13 cellular contexts compared by ENCODE assay signal in the genomic region with DNA sequence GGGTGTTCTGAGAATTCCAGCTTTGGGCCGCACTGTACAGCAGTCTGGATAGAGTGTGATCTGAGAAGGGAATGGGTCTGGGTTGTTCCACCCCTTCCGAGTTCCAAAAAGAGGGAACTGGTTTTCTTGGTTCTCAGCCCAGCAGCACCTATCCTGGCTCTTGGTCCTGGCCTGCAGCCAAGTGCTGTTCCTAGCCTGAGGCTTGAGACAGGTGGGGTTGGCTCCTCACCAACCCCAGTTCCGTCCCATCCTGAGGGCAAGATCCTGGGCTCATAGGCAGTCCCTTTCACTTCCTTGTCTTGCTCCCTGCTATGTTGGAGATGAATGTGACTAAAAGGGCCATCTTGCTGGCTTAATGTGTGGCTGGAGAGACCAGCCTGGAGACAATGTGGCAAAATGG. TPM values are rescaled to one million over a fixed set of nuclear protein-coding genes. Genes with fewer than 3 reads are reported as not detected.
DNase-seq lines count a peak whose midpoint lies in the region; ATAC-seq and TF ChIP-seq lines count a peak whose summit lies in the region.
"Had no signal": no experiment of that assay in that cellular context is flagged by ENCODE, and none has a peak within 500 bp of the region (broad histone marks: within the 10 kb centered on the region; RNA-seq: fewer than 3 reads in every experiment).

No MANE protein-coding gene starts in this region.

- H3K4me3 ChIP-seq in colonic mucosa (no peak overlapping the region), psoas muscle (no peak overlapping the region), GM23248 (no peak overlapping the region)

- no peaks in the 10 kb centered on the region for H3K79me1 ChIP-seq in H9 (ENCODE audit: insufficient read depth, low read depth, low read length, poor library complexity, severe bottlenecking)

- H4K8ac ChIP-seq in H9 (replicated peaks; ENCODE audit: insufficient read length, low read depth, low read length): no peak overlapping the region

- H3K27me3 Mint-ChIP-seq in H9 (ENCODE audit: low read depth): peaks cover 4% of the 10 kb centered on the region; the same call in 1 of the 2 replicates
- H3K27me3 Mint-ChIP-seq: central memory CD8-positive, alpha-beta T cell; stimulated activated memory B cell treated with anti-CD40 and anti-IgM and Interleukin-4, amounts not matched to agents 10 μg/mL and 1 μg/mL and 100 μg/mL, for 72 hours had no signal

- no peak overlapping the region for H2AFZ ChIP-seq in H9 (ENCODE audit: low read length)
- H2AFZ ChIP-seq in GM23248: no peak overlapping the region

- H2BK120ac ChIP-seq in H9 (ENCODE audit: low read depth, low read length, poor library complexity, severe bottlenecking): no peak overlapping the region

- WGBS in H9 (ENCODE audit: extremely low coverage, insufficient read length, low lambda C conversion rate): no CpG with 5 or more reads among the region's 3 CpGs
- 33 to 70% (median 34%) methylated on average over 3 of the region's 3 CpGs for WGBS in psoas muscle, 3 donors
- 51 to 59% methylated on average over 3 of the region's 3 CpGs for WGBS in GM23248 (ENCODE audit: low coverage in 1 of 2, low lambda C conversion rate in 2 of 2, missing lambda C conversion rate in 2 of 2), 2 experiments

- no peak overlapping the region for H4K5ac ChIP-seq in H9 (ENCODE audit: insufficient read length, low read depth, low read length)

- H3K9me2 ChIP-seq in GM23248 (ENCODE audit: insufficient read depth): no peaks in the 10 kb centered on the region

- H2BK20ac ChIP-seq in H9 (ENCODE audit: low read depth, low read length, poor library complexity, severe bottlenecking): no peak overlapping the region

- H3K4ac ChIP-seq in H9 (ENCODE audit: low read depth, low read length): no peak overlapping the region

- H3K4me2 ChIP-seq in H9 (ENCODE audit: insufficient read depth, insufficient read length, low read length) (no peak overlapping the region), GM23248 (ENCODE audit: unreplicated experiment) (no peak overlapping the region)

- no peaks in the 10 kb centered on the region for H3K23me2 ChIP-seq in H9 (ENCODE audit: insufficient read length, low read depth, low read length, poor library complexity, severe bottlenecking)

- peaks cover 9 to 12% of the 10 kb centered on the region in 2 experiments for H3K4me1 Mint-ChIP-seq in H9
- H3K4me1 Mint-ChIP-seq: central memory CD8-positive, alpha-beta T cell had no signal

- in situ Hi-C loops in GM23248 (cut with MboI): no loop called here

- no peak overlapping the region for H3T11ph ChIP-seq in H9 (ENCODE audit: low read length)

- no peak overlapping the region for H2BK15ac ChIP-seq in H9 (ENCODE audit: low read depth, low read length)

- no peak overlapping the region for H3K23ac ChIP-seq in H9 (ENCODE audit: insufficient read length, low read depth, low read length)

- H2BK12ac ChIP-seq in H9 (ENCODE audit: insufficient read length, low read depth, low read length): no peak overlapping the region

- DNase-seq in H9 (peak; percentile 40), NCI-H2171 (lab: John Stamatoyannopoulos, UW) (peak; percentile 41), colonic mucosa (peak; percentile 91), psoas muscle (no peak), GM23248 (no peak), KG1 (lab: John Stamatoyannopoulos, UW) (no peak), 8988T (no peak)
- DNase-seq: activated T-cell treated with anti-CD3 and anti-CD28 coated beads, Interleukin-2, amount 50 U/mL, for 72 hours; EL; NCI-H2227 treated with DMSO at 0.1 percent for 48 hours had no signal

- H3K9ac ChIP-seq in H9 (ENCODE audit: extremely low read depth, insufficient read length, low read length) (no peak overlapping the region), colonic mucosa (ENCODE audit: low read depth in 2 of 2, low read length in 2 of 2) (peak overlapping the region in 1 of 2 donors; percentile 42), GM23248 (no peak overlapping the region)

- peak overlapping the region in 2 of 3 experiments; percentile 28 to 60; a peak in 2 of 7 replicates for H3K27ac Mint-ChIP-seq in H9
- H3K27ac Mint-ChIP-seq: activated T-cell treated with anti-CD3 and anti-CD28 coated beads, Interleukin-2, amount 50 U/mL, for 72 hours; mesothelial cell of epicardium; stimulated activated memory B cell treated with anti-CD40 and anti-IgM and Interleukin-4, amounts not matched to agents 10 μg/mL and 1 μg/mL and 100 μg/mL, for 72 hours had no signal

- H3K36me3 ChIP-seq in colonic mucosa (no peaks in the 10 kb centered on the region), psoas muscle (ENCODE audit: insufficient read depth in 1 of 2, low read depth in 1 of 2) (peaks cover 3 to 21% of the 10 kb centered on the region in 2 donors), GM23248 (ENCODE audit: low read depth) (no peaks in the 10 kb centered on the region)

- H3F3A ChIP-seq in GM23248 (ENCODE audit: insufficient read depth): peaks cover 12% of the 10 kb centered on the region

- no peak for TF ChIP-seq CTCF in H9 (conservative IDR thresholded peaks at IDR 0.05)
- TF ChIP-seq CTCF in colonic mucosa (IDR thresholded peaks at IDR 0.05): no peak
- no peak for TF ChIP-seq CTCF in psoas muscle (IDR thresholded peaks at IDR 0.05)

- H2AK5ac ChIP-seq in H9 (ENCODE audit: insufficient read length, low read length): no peak overlapping the region

- H3K27me3 ChIP-seq in H9 (ENCODE audit: insufficient read depth, low read length) (no peaks in the 10 kb centered on the region), colonic mucosa (no peaks in the 10 kb centered on the region), psoas muscle (ENCODE audit: insufficient read depth in 3 of 3, low read length in 2 of 3) (no peaks in the 10 kb centered on the region), GM23248 (replicated peaks; ENCODE audit: insufficient read depth) (no peaks in the 10 kb centered on the region)

- no peak overlapping the region for H3K18ac ChIP-seq in H9 (ENCODE audit: insufficient read length, low read depth, low read length)

- H3K79me2 ChIP-seq in H9 (ENCODE audit: insufficient read depth, low read length) (no peaks in the 10 kb centered on the region), GM23248 (ENCODE audit: insufficient read depth) (no peaks in the 10 kb centered on the region)

- H4K20me1 ChIP-seq in H9 (ENCODE audit: control insufficient read depth, insufficient read depth, insufficient read length) (no peaks in the 10 kb centered on the region), GM23248 (ENCODE audit: insufficient read depth) (no peaks in the 10 kb centered on the region)

- ATAC-seq in psoas muscle: peak in 3 of 4 donors; percentile 4 to 39 (median 29)

- H3K4me1 ChIP-seq in H9 (ENCODE audit: insufficient read depth, low read length) (no peaks in the 10 kb centered on the region), colonic mucosa (peaks cover 4% of the 10 kb centered on the region), psoas muscle (peaks cover 29% of the 10 kb centered on the region), GM23248 (ENCODE audit: insufficient read depth) (no peaks in the 10 kb centered on the region)

- no peak overlapping the region for H4K91ac ChIP-seq in H9 (ENCODE audit: insufficient read length, low read depth, low read length)

- H3K9me3 ChIP-seq in H9 (ENCODE audit: control insufficient read depth, low read depth, low read length): no peaks in the 10 kb centered on the region
- H3K9me3 ChIP-seq in colonic mucosa: no peaks in the 10 kb centered on the region
- H3K9me3 ChIP-seq in psoas muscle: no peaks in the 10 kb centered on the region
- H3K9me3 ChIP-seq in GM23248 (ENCODE audit: low read depth): no peaks in the 10 kb centered on the region

- no peak overlapping the region; a peak in 1 of 5 replicates for H3K4me3 Mint-ChIP-seq in H9
- H3K4me3 Mint-ChIP-seq: activated T-cell treated with anti-CD3 and anti-CD28 coated beads, Interleukin-2, amount 50 U/mL, for 72 hours; central memory CD8-positive, alpha-beta T cell; mesothelial cell of epicardium; stimulated activated memory B cell treated with anti-CD40 and anti-IgM and Interleukin-4, amounts not matched to agents 10 μg/mL and 1 μg/mL and 100 μg/mL, for 72 hours had no signal

- peaks cover 4 to 26% (median 24%) of the 10 kb centered on the region in 3 experiments; a peak in 6 of 7 replicates for H3K36me3 Mint-ChIP-seq in H9 (ENCODE audit: insufficient read depth in 1 of 3, low read depth in 3 of 3)

- no peak overlapping the region for H3K14ac ChIP-seq in H9 (ENCODE audit: insufficient read depth, low read length)

- no peak overlapping the region for H3K27ac ChIP-seq in H9 (ENCODE audit: insufficient read length, low read depth, low read length)
- peak overlapping the region; percentile 50 for H3K27ac ChIP-seq in colonic mucosa
- H3K27ac ChIP-seq in psoas muscle: peak overlapping the region; percentile 33
- H3K27ac ChIP-seq in GM23248: no peak overlapping the region

- no peaks in the 10 kb centered on the region for H3K9me3 Mint-ChIP-seq in H9
- H3K9me3 Mint-ChIP-seq: activated T-cell treated with anti-CD3 and anti-CD28 coated beads, Interleukin-2, amount 50 U/mL, for 72 hours; central memory CD8-positive, alpha-beta T cell; mesothelial cell of epicardium; stimulated activated memory B cell treated with anti-CD40 and anti-IgM and Interleukin-4, amounts not matched to agents 10 μg/mL and 1 μg/mL and 100 μg/mL, for 72 hours had no signal

- no peak overlapping the region for H3K56ac ChIP-seq in H9 (ENCODE audit: insufficient read length, low read depth, low read length)

- H2BK5ac ChIP-seq in H9 (ENCODE audit: insufficient read length, low read length): no peak overlapping the region

- intact Hi-C loops in colonic mucosa (cut with DNase I) (loop anchor here (5.0 kb wide), 2 partner anchors 98 to 143 kb away; partner anchors contain the start of gene INAFM2), psoas muscle (cut with DNase I) (loop anchor here (1.0 to 5.0 kb wide), 7 partner anchors 53 to 208 kb away; partner anchors contain the start of genes CCDC9B (in 1 of the 2) and INAFM2 (in 1 of the 2))

RNA-seq across cellular contexts. Expression of gene IVD, which starts 15.2 kb away (rescaled TPM):
- total RNA-seq in H9 (2021) (86.7 and 93.1 TPM in 2 replicates), colonic mucosa (10 to 100 TPM; 74.1 to 86.1 TPM), psoas muscle (100 to 1,000 TPM in 1 of 4 donors, 10 to 100 TPM in 3; 46.5 to 102 (median 61.4) TPM)
- polyA plus RNA-seq in psoas muscle (10 to 100 TPM; 27.1 to 35.6 (median 32.6) TPM), GM23248 (2016; fragmentation: Nextera tagmentation; extraction: Ambion mirVana) (49.6 and 50.1 TPM in 2 replicates)
- total RNA-seq in GM23248 (2014; rRNA removed; shearing (Covaris generic)): 24.4 and 28.2 TPM in 2 replicates

RNA-seq across cellular contexts. Expression of gene BAHD1, which starts 20.0 kb away (rescaled TPM):
- total RNA-seq in H9 (2021) (52.9 and 54.1 TPM in 2 replicates), colonic mucosa (10 to 100 TPM; 25.3 to 26.3 TPM), psoas muscle (10 to 100 TPM; 12.5 to 15.6 (median 13.4) TPM)
- polyA plus RNA-seq in psoas muscle (10 to 100 TPM in 2 of 3 donors, 1 to 10 TPM in 1; 9.9 to 14.6 (median 12.3) TPM), GM23248 (2016; fragmentation: Nextera tagmentation; extraction: Ambion mirVana) (2.0 and 2.3 TPM in 2 replicates)
- total RNA-seq in GM23248 (2014; rRNA removed; shearing (Covaris generic)): 10.3 and 22.0 TPM in 2 replicates

RNA-seq across cellular contexts. Expression of gene KNSTRN, which starts 38.3 kb away (rescaled TPM):
- total RNA-seq in H9 (2021): 53.9 TPM in 2 replicates
- total RNA-seq in colonic mucosa: 10 to 100 TPM; 12.2 to 51.2 TPM
- 10 to 100 TPM in 2 of 4 donors, 1 to 10 TPM in 2; 7.7 to 21.3 (median 11.6) TPM for total RNA-seq in psoas muscle
- polyA plus RNA-seq in psoas muscle: 10 to 100 TPM; 11.5 to 21.5 (median 18.7) TPM
- total RNA-seq in GM23248 (2014; rRNA removed; shearing (Covaris generic)): 31.1 and 35.8 TPM in 2 replicates
- 37.7 and 37.8 TPM in 2 replicates for polyA plus RNA-seq in GM23248 (2016; fragmentation: Nextera tagmentation; extraction: Ambion mirVana)

RNA-seq across cellular contexts. Expression of gene CHST14, which starts 50.0 kb away (rescaled TPM):
- total RNA-seq in H9 (2021): 24.4 and 25.7 TPM in 2 replicates
- 1 to 10 TPM; 3.9 to 4.5 TPM for total RNA-seq in colonic mucosa
- 1 to 10 TPM; 3.8 to 5.3 (median 4.2) TPM for total RNA-seq in psoas muscle
- 1 to 10 TPM; 2.5 to 4.5 (median 2.8) TPM for polyA plus RNA-seq in psoas muscle
- total RNA-seq in GM23248 (2014; rRNA removed; shearing (Covaris generic)): 26.1 and 26.6 TPM in 2 replicates
- 18.7 and 21.2 TPM in 2 replicates for polyA plus RNA-seq in GM23248 (2016; fragmentation: Nextera tagmentation; extraction: Ambion mirVana)

Comparison
In these comparisons a context has a peak if more than half of its experiments do, and no peak if none do; other contexts are left out.
1. DNase-seq: peak in H9 (single experiment), NCI-H2171 (single experiment) and colonic mucosa (single experiment); none in psoas muscle (0 of 2), GM23248 (single experiment), KG1 (single experiment) and 8988T (single experiment).
2. H3K27ac ChIP-seq: peak in colonic mucosa (single experiment) and psoas muscle (single experiment); none in H9 (single experiment) and GM23248 (single experiment).